ENCODE assay signal across 16 cellular contexts in genomic region chr12:96809522-96809921, GRCh38.
"Had no signal": no experiment of that assay in that cellular context is flagged by ENCODE, and none has a peak within 500 bp of the region (broad histone marks: within the 10 kb centered on the region; RNA-seq: fewer than 3 reads in every experiment).

No MANE protein-coding gene starts in this region.

- H3K27me3 ChIP-seq: right atrium auricular region, thyroid gland had no signal

- H3K36me3 ChIP-seq: prostate gland, right atrium auricular region, thyroid gland, WERI-Rb-1 had no signal

- H3K4me1 ChIP-seq: prostate gland, right atrium auricular region, thyroid gland had no signal

- H3K4me3 ChIP-seq: prostate gland, right atrium auricular region, thyroid gland had no signal

- ATAC-seq: activated T-cell treated with anti-CD3 and anti-CD28 coated beads, Interleukin-2, amount 50 U/mL, for 72 hours; left ventricle myocardium superior had no signal

- DNase-seq: activated CD4-positive, alpha-beta T cell treated with anti-CD3 and anti-CD28 coated beads, Interleukin-2, amount 50 U/mL, for 4 hours; activated effector memory CD4-positive, alpha-beta T cell treated with anti-CD3 and anti-CD28 coated beads, Interleukin-2, amount 50 U/mL, for 16 hours; activated T-cell treated with anti-CD3 and anti-CD28 coated beads, Interleukin-2, amount 50 U/mL, for 72 hours; cerebellar nuclear complex; effector CD8-positive, alpha-beta T cell; immature natural killer cell; kidney glomerular epithelial cell; left ventricle myocardium superior; stimulated activated CD4-positive, alpha-beta T cell treated with anti-CD3 and anti-CD28 coated beads, Interleukin-12 subunit alpha, Interleukin-12 subunit beta, amount 100 ng/mL, for 4 hours; stimulated activated CD4-positive, alpha-beta T cell treated with anti-CD3 and anti-CD28 coated beads, Interleukin-1b, Interleukin-23, amount 100 ng/mL, for 48 hours; stimulated activated CD8-positive, alpha-beta memory T cell treated with anti-CD3 and anti-CD28 coated beads, Interleukin-4, amount 100 ng/mL, for 48 hours; stimulated activated naive CD4-positive, alpha-beta T cell; WERI-Rb-1 had no signal

- H3K27ac ChIP-seq: right atrium auricular region, thyroid gland, WERI-Rb-1 had no signal
